17 cellular contexts compared by ENCODE assay signal in the genomic region with DNA sequence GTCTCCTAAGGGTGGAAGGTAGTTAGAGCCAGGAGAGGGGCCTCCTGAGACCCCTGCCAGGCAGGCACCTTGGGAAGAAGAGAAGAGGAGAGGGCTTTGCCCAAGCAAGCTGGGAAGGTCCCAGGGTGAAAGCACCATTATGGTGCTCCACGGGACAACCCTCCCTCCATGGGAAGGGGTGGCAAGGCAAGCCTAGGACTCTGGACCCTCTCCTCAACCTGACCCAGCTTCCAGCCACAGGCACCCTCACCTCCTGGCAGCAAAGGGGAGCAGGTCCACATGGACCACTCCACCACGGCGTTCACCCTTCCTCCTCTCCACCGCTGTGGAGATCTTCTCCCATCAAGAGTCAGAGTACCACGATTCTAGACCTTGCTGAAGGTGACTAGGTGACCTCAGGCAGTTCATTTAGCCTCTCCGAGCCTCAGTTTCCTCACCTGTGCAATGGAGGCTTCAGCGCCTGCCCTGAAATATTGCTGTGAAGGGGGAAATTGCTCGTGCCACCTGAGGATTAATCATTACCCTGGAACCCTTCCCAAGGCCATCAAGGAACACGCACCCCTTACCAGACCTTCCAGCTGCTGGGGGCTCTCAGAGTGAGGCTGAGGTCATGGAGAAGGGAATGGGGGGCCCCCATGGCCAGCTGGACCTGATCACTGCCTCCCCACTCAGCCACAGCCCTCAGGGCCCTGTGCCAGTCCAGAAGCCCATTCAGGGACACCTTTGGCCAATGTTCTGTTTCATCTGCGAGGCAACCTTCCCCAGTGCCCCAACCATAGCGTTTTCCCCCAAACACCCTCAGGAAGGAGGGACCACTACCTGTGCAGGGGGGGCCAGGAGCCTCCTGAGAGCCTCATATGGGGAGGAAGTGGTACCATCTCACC. TPM values are rescaled to one million over a fixed set of nuclear protein-coding genes. Genes with fewer than 3 reads are reported as not detected.
DNase-seq lines count a peak whose midpoint lies in the region; ATAC-seq and TF ChIP-seq lines count a peak whose summit lies in the region.
"Had no signal": no experiment of that assay in that cellular context is flagged by ENCODE, and none has a peak within 500 bp of the region (broad histone marks: within the 10 kb centered on the region; RNA-seq: fewer than 3 reads in every experiment).

No MANE protein-coding gene starts in this region.

- H3K4me3 ChIP-seq in Karpas-422 (ENCODE audit: low read length), result no peak overlapping the region
- no peak overlapping the region for H3K4me3 ChIP-seq in endodermal cell (ENCODE audit: low read length)
- H3K4me3 ChIP-seq: uterus had no signal

- H3K79me2 ChIP-seq in Karpas-422 (ENCODE audit: low read length), result no peaks in the 10 kb centered on the region

- POLR2A ChIA-PET in GM10248 (lab: Yijun Ruan, JAX), result interaction anchor here (0.6 kb wide), 1 partner anchor 144 kb away, joined by 3 read pairs; no protein-coding TSS in a partner anchor

- peaks cover 6% of the 10 kb centered on the region; the same call in 1 of the 2 replicates for H4K20me1 ChIP-seq in Karpas-422 (ENCODE audit: insufficient read depth, low read depth, low read length)

- H3K27me3 ChIP-seq in Karpas-422 (ENCODE audit: low read length) (no peaks in the 10 kb centered on the region), endodermal cell (ENCODE audit: control insufficient read depth, insufficient read depth, low read length, poor library complexity, severe bottlenecking) (peaks cover 11% of the 10 kb centered on the region)

- H3K9me3 ChIP-seq in Karpas-422 (ENCODE audit: low read length) (no peaks in the 10 kb centered on the region), endodermal cell (ENCODE audit: control insufficient read depth, low read length) (no peaks in the 10 kb centered on the region)
- H3K9me3 ChIP-seq: uterus had no signal

- peaks cover 23% of the 10 kb centered on the region for H3K27me3 Mint-ChIP-seq in activated T-cell treated with anti-CD3 and anti-CD28 coated beads, Interleukin-2, amount 50 U/mL, for 72 hours (ENCODE audit: low read depth)
- H3K27me3 Mint-ChIP-seq in endodermal cell (ENCODE audit: insufficient read depth) (peaks cover 20% of the 10 kb centered on the region), progenitor cell of endocrine pancreas (peaks cover 33% of the 10 kb centered on the region)

- peaks cover 24% of the 10 kb centered on the region for H3K4me1 ChIP-seq in Karpas-422 (ENCODE audit: low read length)
- H3K4me1 ChIP-seq in endodermal cell (ENCODE audit: control insufficient read depth, insufficient read depth, low read length), result no peaks in the 10 kb centered on the region

- 97 to 98% methylated on average over 7 to 11 of the region's 11 CpGs for WGBS in endodermal cell (ENCODE audit: insufficient coverage in 1 of 2, insufficient read length in 1 of 2), 2 experiments

- H3K36me3 ChIP-seq in Karpas-422 (ENCODE audit: insufficient read depth, low read length) (no peaks in the 10 kb centered on the region), endodermal cell (ENCODE audit: control insufficient read depth, insufficient read depth, low read length) (no peaks in the 10 kb centered on the region)
- H3K36me3 ChIP-seq: uterus had no signal

- no peak for DNase-seq in activated T-cell treated with anti-CD3 and anti-CD28 coated beads, Interleukin-2, amount 50 U/mL, for 72 hours
- no peak for DNase-seq in activated T-cell treated with anti-CD3 and anti-CD28 coated beads, Interleukin-2, amount 50 U/mL, for 48 hours
- no peak for DNase-seq in Karpas-422
- DNase-seq in endodermal cell, result no peak
- no peak for DNase-seq in progenitor cell of endocrine pancreas (ENCODE audit: low spot score, unreplicated experiment)
- DNase-seq in NCI-H2107 (lab: John Stamatoyannopoulos, UW), result no peak
- DNase-seq in GM10248 (ENCODE audit: extremely low spot score), result no peak
- DNase-seq: activated CD8-positive, alpha-beta T cell treated with anti-CD3 and anti-CD28 coated beads, Interleukin-2, amount 10 ng/mL, durations not matched to agents 7 days and 5 days; CD4-positive, alpha-beta T cell; cortex of kidney; naive thymus-derived CD4-positive, alpha-beta T cell; NCI-H226; SW 1271 had no signal

- no peaks in the 10 kb centered on the region for H3K9me2 ChIP-seq in Karpas-422 (replicated peaks; ENCODE audit: insufficient read depth, low read length)

- peaks cover 10% of the 10 kb centered on the region for H3K4me1 Mint-ChIP-seq in activated T-cell treated with anti-CD3 and anti-CD28 coated beads, Interleukin-2, amount 50 U/mL, for 72 hours (ENCODE audit: low read depth)
- H3K4me1 Mint-ChIP-seq in endodermal cell (peaks cover 3% of the 10 kb centered on the region), progenitor cell of endocrine pancreas (ENCODE audit: low read depth) (peaks cover 20% of the 10 kb centered on the region)

- H3K9ac ChIP-seq in Karpas-422 (ENCODE audit: low read length) (peak overlapping the region; percentile 24), endodermal cell (ENCODE audit: extremely low read depth, low read length, poor library complexity, severe bottlenecking) (no peak overlapping the region)

- H3K27ac ChIP-seq in Karpas-422 (ENCODE audit: low read length), result no peak overlapping the region
- H3K27ac ChIP-seq in endodermal cell (ENCODE audit: low read depth, low read length), result peak overlapping the region; percentile 36
- H3K27ac ChIP-seq: uterus had no signal

- TF ChIP-seq CTCF in endodermal cell (conservative IDR thresholded peaks at IDR 0.05) (no peak), progenitor cell of endocrine pancreas (IDR thresholded peaks at IDR 0.05; ENCODE audit: unreplicated experiment) (no peak), GM10248 (IDR thresholded peaks at IDR 0.05; ENCODE audit: control extremely low read depth, extremely low read depth, low read depth, missing control alignments) (no peak)

- H3K4me2 ChIP-seq in Karpas-422 (ENCODE audit: low read depth, low read length, poor library complexity, severe bottlenecking), result no peak overlapping the region

- H3K27ac Mint-ChIP-seq in activated T-cell treated with anti-CD3 and anti-CD28 coated beads, Interleukin-2, amount 50 U/mL, for 72 hours, result peak overlapping the region; percentile 23
- H3K27ac Mint-ChIP-seq in endodermal cell, result no peak overlapping the region
- H3K27ac Mint-ChIP-seq in progenitor cell of endocrine pancreas, result no peak overlapping the region
- H3K27ac Mint-ChIP-seq: activated CD8-positive, alpha-beta T cell treated with anti-CD3 and anti-CD28 coated beads, Interleukin-2, amount 10 ng/mL, durations not matched to agents 7 days and 5 days; activated T-helper 1 cell treated with anti-CD3 and anti-CD28 coated beads, Interleukin-12 subunit alpha, Interleukin-12 subunit beta, Interleukin-2, Interleukin-4 antibody, amounts not matched to agents 30 ng/mL and 10 ng/mL and 1 ng/mL, durations not matched to agents 14 hours and 24 hours and 36 hours; CD4-positive, alpha-beta T cell had no signal

- no peak overlapping the region for H2AFZ ChIP-seq in Karpas-422 (ENCODE audit: low read length)

- no peaks in the 10 kb centered on the region for H3K9me3 Mint-ChIP-seq in activated T-cell treated with anti-CD3 and anti-CD28 coated beads, Interleukin-2, amount 50 U/mL, for 72 hours
- H3K9me3 Mint-ChIP-seq in endodermal cell (no peaks in the 10 kb centered on the region), progenitor cell of endocrine pancreas (ENCODE audit: low read depth) (no peaks in the 10 kb centered on the region)
- H3K9me3 Mint-ChIP-seq: activated T-helper 1 cell treated with anti-CD3 and anti-CD28 coated beads, Interleukin-12 subunit alpha, Interleukin-12 subunit beta, Interleukin-2, Interleukin-4 antibody, amounts not matched to agents 30 ng/mL and 10 ng/mL and 1 ng/mL, durations not matched to agents 14 hours and 24 hours and 36 hours; CD4-positive, alpha-beta T cell; naive thymus-derived CD4-positive, alpha-beta T cell had no signal

- CTCF ChIA-PET in GM10248 (lab: Yijun Ruan, JAX), result interaction anchor here (0.7 to 1.3 kb wide), 2 partner anchors 8 to 9 kb away, joined by 3 to 5 read pairs; no protein-coding TSS in a partner anchor

- no peak for ATAC-seq in activated T-cell treated with anti-CD3 and anti-CD28 coated beads, Interleukin-2, amount 50 U/mL, for 72 hours (replicated peaks in 1 of 2)
- no peak for ATAC-seq in HG02852 (IDR thresholded peaks at IDR 0.05; ENCODE audit: unreplicated experiment)
- ATAC-seq: activated CD8-positive, alpha-beta T cell treated with anti-CD3 and anti-CD28 coated beads, Interleukin-2, amount 10 ng/mL, durations not matched to agents 7 days and 5 days; naive thymus-derived CD4-positive, alpha-beta T cell had no signal

- no peaks in the 10 kb centered on the region for H3K36me3 Mint-ChIP-seq in activated T-cell treated with anti-CD3 and anti-CD28 coated beads, Interleukin-2, amount 50 U/mL, for 72 hours (ENCODE audit: insufficient read depth in 2 of 2)
- H3K36me3 Mint-ChIP-seq in endodermal cell (ENCODE audit: low read depth) (no peaks in the 10 kb centered on the region), progenitor cell of endocrine pancreas (ENCODE audit: insufficient read depth) (no peaks in the 10 kb centered on the region)

- peak overlapping the region; percentile 14 to 25 for H3K4me3 Mint-ChIP-seq in activated T-cell treated with anti-CD3 and anti-CD28 coated beads, Interleukin-2, amount 50 U/mL, for 72 hours
- H3K4me3 Mint-ChIP-seq in endodermal cell (no peak overlapping the region), progenitor cell of endocrine pancreas (ENCODE audit: low read depth) (peak overlapping the region; percentile 51)
- H3K4me3 Mint-ChIP-seq: activated CD8-positive, alpha-beta T cell treated with anti-CD3 and anti-CD28 coated beads, Interleukin-2, amount 10 ng/mL, durations not matched to agents 7 days and 5 days; activated T-helper 1 cell treated with anti-CD3 and anti-CD28 coated beads, Interleukin-12 subunit alpha, Interleukin-12 subunit beta, Interleukin-2, Interleukin-4 antibody, amounts not matched to agents 30 ng/mL and 10 ng/mL and 1 ng/mL, durations not matched to agents 14 hours and 24 hours and 36 hours; CD4-positive, alpha-beta T cell had no signal

RNA-seq across cellular contexts. Expression of gene RAP1GAP, which starts 1.6 kb away (rescaled TPM):
- total RNA-seq in activated T-cell treated with anti-CD3 and anti-CD28 coated beads, Interleukin-2, amount 50 U/mL, for 72 hours, result 1 to 10 TPM; 1.2 to 2.4 TPM
- not detected in 2 replicates for total RNA-seq in Karpas-422 (2014; rRNA removed; shearing (Covaris generic); ENCODE audit: low replicate concordance)
- total RNA-seq in endodermal cell (1 to 10 TPM; 8.0 to 8.2 TPM), progenitor cell of endocrine pancreas (15.3 and 16.1 TPM in 2 replicates)
- polyA plus RNA-seq in endodermal cell (2013, experiment 1 of 2), result 5.2 TPM
- polyA plus RNA-seq in endodermal cell (2013, experiment 2 of 2), result 5.8 TPM
- total RNA-seq: glomerular endothelial cell had no signal
- polyA plus RNA-seq: naive thymus-derived CD4-positive, alpha-beta T cell had no signal
